ENCODE assay signal across 23 cellular contexts in genomic region chr1:213452504-213452903, GRCh38.
DNase-seq lines count a peak whose midpoint lies in the region; ATAC-seq and TF ChIP-seq lines count a peak whose summit lies in the region.
"Had no signal": no experiment of that assay in that cellular context is flagged by ENCODE, and none has a peak within 500 bp of the region (broad histone marks: within the 10 kb centered on the region; RNA-seq: fewer than 3 reads in every experiment).

No MANE protein-coding gene starts in this region.

- H3K36me3 Mint-ChIP-seq in GM23338 (ENCODE audit: low read depth) (no peaks in the 10 kb centered on the region), endodermal cell (ENCODE audit: low read depth) (no peaks in the 10 kb centered on the region)
- H3K36me3 Mint-ChIP-seq in naive thymus-derived CD4-positive, alpha-beta T cell = no peaks in the 10 kb centered on the region
- H3K36me3 Mint-ChIP-seq: CD4-positive, CD25-positive, alpha-beta regulatory T cell; CD8-positive, alpha-beta T cell had no signal

- H4K20me1 ChIP-seq in GM23338 (replicated peaks; ENCODE audit: insufficient read depth) = no peaks in the 10 kb centered on the region
- H4K20me1 ChIP-seq: BLaER1 had no signal

- H3K9ac ChIP-seq in endodermal cell (ENCODE audit: extremely low read depth, low read length, poor library complexity, severe bottlenecking) = no peak overlapping the region
- H3K9ac ChIP-seq: BLaER1 had no signal

- H3K27me3 Mint-ChIP-seq in GM23338 (ENCODE audit: insufficient read depth, low read depth, poor library complexity) = peaks cover 3% of the 10 kb centered on the region
- H3K27me3 Mint-ChIP-seq in endodermal cell (ENCODE audit: insufficient read depth) = no peaks in the 10 kb centered on the region
- H3K27me3 Mint-ChIP-seq in naive thymus-derived CD4-positive, alpha-beta T cell = peaks cover 0 to 17% (median 0%) of the 10 kb centered on the region in 5 donors
- H3K27me3 Mint-ChIP-seq: B cell; CD4-positive, CD25-positive, alpha-beta regulatory T cell had no signal

- no peaks in the 10 kb centered on the region for H3K36me3 ChIP-seq in GM23338 (ENCODE audit: insufficient read depth)
- H3K36me3 ChIP-seq in endodermal cell (ENCODE audit: control insufficient read depth, insufficient read depth, low read length) = no peaks in the 10 kb centered on the region
- no peaks in the 10 kb centered on the region for H3K36me3 ChIP-seq in naive thymus-derived CD4-positive, alpha-beta T cell (ENCODE audit: control insufficient read depth in 2 of 3, insufficient read depth in 3 of 3, low read length in 3 of 3)
- H3K36me3 ChIP-seq: BLaER1, HAP-1 had no signal

- 90% methylated on average over 4 of the region's 4 CpGs; no CpG with 5 or more reads in 1 of the 2 experiments for WGBS in endodermal cell (ENCODE audit: insufficient coverage in 1 of 2, insufficient read length in 1 of 2), 2 experiments

- no peak overlapping the region for H3K4me2 ChIP-seq in GM23338
- H3K4me2 ChIP-seq: BLaER1 had no signal

- TF ChIP-seq CTCF in GM23338 (conservative IDR thresholded peaks at IDR 0.05; ENCODE audit: low read depth in 2 of 2) (no peak), endodermal cell (conservative IDR thresholded peaks at IDR 0.05) (no peak)

- no peak overlapping the region for H3K4me3 Mint-ChIP-seq in GM23338
- no peak overlapping the region for H3K4me3 Mint-ChIP-seq in endodermal cell
- H3K4me3 Mint-ChIP-seq in naive thymus-derived CD4-positive, alpha-beta T cell = no peak overlapping the region
- H3K4me3 Mint-ChIP-seq: B cell; CD4-positive, CD25-positive, alpha-beta regulatory T cell; CD8-positive, alpha-beta T cell; HFFc6 had no signal

- H3K79me2 ChIP-seq in GM23338 (replicated peaks; ENCODE audit: insufficient read depth) = no peaks in the 10 kb centered on the region

- CTCF ChIA-PET in naive thymus-derived CD4-positive, alpha-beta T cell (lab: Charles Lee) = no interaction called here

- intact Hi-C loops in naive thymus-derived CD4-positive, alpha-beta T cell (cut with micrococcal nuclease) = no loop called here

- no peaks in the 10 kb centered on the region for H3F3A ChIP-seq in GM23338 (replicated peaks; ENCODE audit: low read depth)

- H3K9me3 Mint-ChIP-seq in GM23338 = no peaks in the 10 kb centered on the region
- H3K9me3 Mint-ChIP-seq in endodermal cell = no peaks in the 10 kb centered on the region
- peaks cover 0 to 2% (median 0%) of the 10 kb centered on the region in 11 donors for H3K9me3 Mint-ChIP-seq in naive thymus-derived CD4-positive, alpha-beta T cell
- H3K9me3 Mint-ChIP-seq: CD8-positive, alpha-beta T cell had no signal

- no peaks in the 10 kb centered on the region for H3K9me2 ChIP-seq in GM23338 (ENCODE audit: insufficient read depth)

- H3K27ac Mint-ChIP-seq in GM23338 = no peak overlapping the region
- H3K27ac Mint-ChIP-seq in endodermal cell = peak overlapping the region; percentile 1
- H3K27ac Mint-ChIP-seq in naive thymus-derived CD4-positive, alpha-beta T cell = no peak overlapping the region
- H3K27ac Mint-ChIP-seq: B cell; CD4-positive, CD25-positive, alpha-beta regulatory T cell; CD8-positive, alpha-beta T cell; HFFc6 had no signal

- DNase-seq in GM23338 (ENCODE audit: low spot score) = no peak
- DNase-seq in endodermal cell = peak; percentile 63
- DNase-seq in iPS-NIHi7 (ENCODE audit: extremely low spot score) = peak; percentile 31
- no peak for DNase-seq in naive thymus-derived CD4-positive, alpha-beta T cell
- DNase-seq in putamen (ENCODE audit: low spot score) = no peak
- DNase-seq in activated naive CD4-positive, alpha-beta T cell (lab: John Stamatoyannopoulos, UW) = no peak
- no peak for DNase-seq in NCI-H2227 treated with DMSO at 0.1 percent for 48 hours (lab: John Stamatoyannopoulos, UW)
- DNase-seq: Caco-2; CD4-positive, CD25-positive, alpha-beta regulatory T cell; CD8-positive, alpha-beta T cell; DMS 273 treated with DMSO at 0.1 percent for 48 hours; DMS79; EL; GDM1; GOT3; HFFc6 had no signal

- no peaks in the 10 kb centered on the region for H3K27me3 ChIP-seq in GM23338 (ENCODE audit: insufficient read depth)
- H3K27me3 ChIP-seq in endodermal cell (ENCODE audit: control insufficient read depth, insufficient read depth, low read length, poor library complexity, severe bottlenecking) = no peaks in the 10 kb centered on the region
- no peaks in the 10 kb centered on the region for H3K27me3 ChIP-seq in naive thymus-derived CD4-positive, alpha-beta T cell (ENCODE audit: control insufficient read depth in 2 of 2, insufficient read depth in 2 of 2, low read length in 2 of 2)
- H3K27me3 ChIP-seq: BLaER1 had no signal

- H2AFZ ChIP-seq in GM23338 = 0 out of 2 replicates have a peak overlapping the region, but pooled peaks have one; percentile 47

- POLR2A ChIA-PET in naive thymus-derived CD4-positive, alpha-beta T cell (lab: Charles Lee) = no interaction called here

- H3K27ac ChIP-seq in GM23338 (ENCODE audit: low read depth) = no peak overlapping the region
- no peak overlapping the region for H3K27ac ChIP-seq in endodermal cell (ENCODE audit: low read depth, low read length)
- no peak overlapping the region for H3K27ac ChIP-seq in naive thymus-derived CD4-positive, alpha-beta T cell (ENCODE audit: low read depth, low read length)
- H3K27ac ChIP-seq: 22Rv1, BLaER1, C4-2B had no signal

- H3K9me3 ChIP-seq in endodermal cell (ENCODE audit: control insufficient read depth, low read length) = no peaks in the 10 kb centered on the region
- no peaks in the 10 kb centered on the region for H3K9me3 ChIP-seq in naive thymus-derived CD4-positive, alpha-beta T cell (ENCODE audit: control insufficient read depth in 2 of 3, low read length in 3 of 3)
- H3K9me3 ChIP-seq: BLaER1, Caco-2, HAP-1 had no signal

- H3K4me1 Mint-ChIP-seq in GM23338 = peaks cover 8% of the 10 kb centered on the region
- H3K4me1 Mint-ChIP-seq in endodermal cell = peaks cover 17% of the 10 kb centered on the region
- no peaks in the 10 kb centered on the region for H3K4me1 Mint-ChIP-seq in naive thymus-derived CD4-positive, alpha-beta T cell
- H3K4me1 Mint-ChIP-seq: B cell; CD4-positive, CD25-positive, alpha-beta regulatory T cell had no signal

- ATAC-seq in GM23338 = peak; percentile 71; the same call in 2 of the 3 replicates
- ATAC-seq in naive thymus-derived CD4-positive, alpha-beta T cell = peak; percentile 27
- no peak for ATAC-seq in HG02759 (IDR thresholded peaks at IDR 0.05; ENCODE audit: unreplicated experiment)
- ATAC-seq: CD8-positive, alpha-beta T cell; GM12878 had no signal

- H3K4me1 ChIP-seq in GM23338 (ENCODE audit: insufficient read depth) (peaks cover 6% of the 10 kb centered on the region; the same call in 1 of the 2 replicates), endodermal cell (ENCODE audit: control insufficient read depth, insufficient read depth, low read length) (peaks cover 13% of the 10 kb centered on the region)
- H3K4me1 ChIP-seq in naive thymus-derived CD4-positive, alpha-beta T cell (ENCODE audit: control insufficient read depth in 2 of 2, insufficient read depth in 2 of 2, low read length in 2 of 2) = no peaks in the 10 kb centered on the region
- H3K4me1 ChIP-seq: Caco-2, HAP-1 had no signal

- H3K4me3 ChIP-seq in GM23338 = no peak overlapping the region
- H3K4me3 ChIP-seq in endodermal cell (ENCODE audit: low read length) = peak overlapping the region; percentile 13
- H3K4me3 ChIP-seq in naive thymus-derived CD4-positive, alpha-beta T cell (ENCODE audit: low read length) = no peak overlapping the region
- H3K4me3 ChIP-seq: BLaER1, GM12878, HAP-1 had no signal

TF ChIP-seq in GM23338, 12 proteins besides CTCF, POLR2A, EP300 and RAD21 (continues in another document):
- no peak for TF ChIP-seq STAT1 (IDR thresholded peaks at IDR 0.05; ENCODE audit: unreplicated experiment)
- TF ChIP-seq NANOG (IDR thresholded peaks at IDR 0.05; ENCODE audit: borderline replicate concordance) = no peak
- TF ChIP-seq EZH2phosphoT487 (IDR thresholded peaks at IDR 0.05; ENCODE audit: unreplicated experiment) = no peak
- no peak for TF ChIP-seq JUNB (IDR thresholded peaks at IDR 0.05; ENCODE audit: unreplicated experiment)
- TF ChIP-seq REST (IDR thresholded peaks at IDR 0.05; ENCODE audit: unreplicated experiment) = no peak
- TF ChIP-seq CREB1 (CRISPR knock-in tag; IDR thresholded peaks at IDR 0.05; ENCODE audit: low read depth) = no peak
- no peak for TF ChIP-seq ZNF114 (CRISPR knock-in tag; IDR thresholded peaks at IDR 0.05)

Comparison
In these comparisons a context has a peak if more than half of its experiments do, and no peak if none do; other contexts are left out.
1. DNase-seq: peak in endodermal cell (single experiment) and iPS-NIHi7 (single experiment); none in GM23338 (single experiment), naive thymus-derived CD4-positive, alpha-beta T cell (0 of 9), putamen (single experiment), activated naive CD4-positive, alpha-beta T cell (0 of 4) and NCI-H2227 treated with DMSO at 0.1 percent for 48 hours (single experiment).